8 cellular contexts compared by ENCODE assay signal in genomic region chr4:77863341-77863740, GRCh38. TPM values are rescaled to one million over a fixed set of nuclear protein-coding genes. Genes with fewer than 3 reads are reported as not detected.
A peak's percentile ranks its signal among the peaks of the same experiment; 100 is the strongest.
DNase-seq lines count a peak whose midpoint lies in the region; ATAC-seq and TF ChIP-seq lines count a peak whose summit lies in the region.
"Not testable (repeated sequence)": the region's sequence is repeated elsewhere in the genome, so short reads cannot be mapped to it uniquely, and the experiment has no call there.

No MANE protein-coding gene starts in this region.

- not testable (repeated sequence) for H4K20me1 ChIP-seq in PC-9 (ENCODE audit: insufficient read depth); hepatocyte (ENCODE audit: insufficient read depth, poor library complexity, severe bottlenecking)

- peaks cover 56% of the 10 kb centered on the region for H3K36me3 Mint-ChIP-seq in activated T-cell treated with anti-CD3 and anti-CD28 coated beads, Interleukin-2, amount 50 U/mL, for 24 hours (ENCODE audit: low read depth)
- H3K36me3 Mint-ChIP-seq in naive thymus-derived CD8-positive, alpha-beta T cell = peaks cover 3 to 30% (median 3%) of the 10 kb centered on the region in 3 donors
- peaks cover 18 to 31% of the 10 kb centered on the region in 2 donors for H3K36me3 Mint-ChIP-seq in stimulated activated naive B cell treated with anti-CD40 and anti-IgM and Interleukin-4, amounts not matched to agents 10 μg/mL and 1 μg/mL and 100 μg/mL, for 72 hours

- 37% methylated on average over 12 of the region's 14 CpGs for WGBS in hepatocyte (ENCODE audit: low lambda C conversion rate, missing lambda C conversion rate)

- not testable (repeated sequence) for H3F3A ChIP-seq in PC-9 (ENCODE audit: insufficient read depth, low read depth)

- not testable (repeated sequence) for H3K36me3 ChIP-seq in BJ (ENCODE audit: control insufficient read depth, insufficient read depth, low read length); PC-9 (ENCODE audit: low read depth); colonic mucosa; hepatocyte (replicated peaks; ENCODE audit: insufficient read depth, low read depth)

- not testable (repeated sequence) for DNase-seq in BJ (ENCODE audit: low read depth); HFF-Myc (ENCODE audit: extremely low read depth, low read depth); PC-9; activated T-cell treated with anti-CD3 and anti-CD28 coated beads, Interleukin-2, amount 50 U/mL, for 24 hours; hepatocyte (ENCODE audit: low spot score)
- DNase-seq in colonic mucosa = peak; percentile 22
- DNase-seq in naive thymus-derived CD8-positive, alpha-beta T cell = peak in 3 of 10 donors; percentile 10 to 25 (median 10)
- DNase-seq in stimulated activated naive B cell treated with anti-CD40 and anti-IgM and Interleukin-4, amounts not matched to agents 10 μg/mL and 1 μg/mL and 100 μg/mL, for 72 hours = peak; percentile 16

- peak in 1 of 2 donors; percentile 8 for ATAC-seq in naive thymus-derived CD8-positive, alpha-beta T cell
- ATAC-seq in stimulated activated naive B cell treated with anti-CD40 and anti-IgM and Interleukin-4, amounts not matched to agents 10 μg/mL and 1 μg/mL and 100 μg/mL, for 72 hours (replicated peaks) = peak; percentile 12 to 16

- peak overlapping the region; percentile 99 for H3K27ac Mint-ChIP-seq in activated T-cell treated with anti-CD3 and anti-CD28 coated beads, Interleukin-2, amount 50 U/mL, for 24 hours
- H3K27ac Mint-ChIP-seq in naive thymus-derived CD8-positive, alpha-beta T cell = peak overlapping the region; percentile 96 to 100 (median 100)
- peak overlapping the region; percentile 95 for H3K27ac Mint-ChIP-seq in stimulated activated naive B cell treated with anti-CD40 and anti-IgM and Interleukin-4, amounts not matched to agents 10 μg/mL and 1 μg/mL and 100 μg/mL, for 72 hours

- H3K9me2 ChIP-seq in PC-9 (ENCODE audit: insufficient read depth); hepatocyte (replicated peaks; ENCODE audit: insufficient read depth): not testable (repeated sequence)

- H3K4me1 ChIP-seq in PC-9 (replicated peaks; ENCODE audit: insufficient read depth) = peaks cover 16% of the 10 kb centered on the region; the same call in 1 of the 2 replicates
- H3K4me1 ChIP-seq in colonic mucosa; hepatocyte (ENCODE audit: insufficient read depth): not testable (repeated sequence)

- H3K79me2 ChIP-seq in PC-9 (ENCODE audit: low read depth) = peaks cover 27% of the 10 kb centered on the region
- H3K79me2 ChIP-seq in hepatocyte = peaks cover 47% of the 10 kb centered on the region

- BruUV-seq in PC-9 (replicated peaks; lab: Mats Ljungman, UMichigan) = not testable (repeated sequence)

- peaks cover 67% of the 10 kb centered on the region for H3K4me1 Mint-ChIP-seq in activated T-cell treated with anti-CD3 and anti-CD28 coated beads, Interleukin-2, amount 50 U/mL, for 24 hours (ENCODE audit: low read depth)
- H3K4me1 Mint-ChIP-seq in naive thymus-derived CD8-positive, alpha-beta T cell = peaks cover 25 to 71% (median 67%) of the 10 kb centered on the region in 4 donors
- peaks cover 17 to 40% of the 10 kb centered on the region in 2 donors for H3K4me1 Mint-ChIP-seq in stimulated activated naive B cell treated with anti-CD40 and anti-IgM and Interleukin-4, amounts not matched to agents 10 μg/mL and 1 μg/mL and 100 μg/mL, for 72 hours

- not testable (repeated sequence) for H3K27me3 Mint-ChIP-seq in activated T-cell treated with anti-CD3 and anti-CD28 coated beads, Interleukin-2, amount 50 U/mL, for 24 hours; naive thymus-derived CD8-positive, alpha-beta T cell; stimulated activated naive B cell treated with anti-CD40 and anti-IgM and Interleukin-4, amounts not matched to agents 10 μg/mL and 1 μg/mL and 100 μg/mL, for 72 hours

- intact Hi-C loops in PC-9 (cut with micrococcal nuclease; ENCODE audit: unreplicated experiment) = loop anchor here (2.0 kb wide), 1 partner anchor 45 kb away; the partner anchor contains the start of gene CNOT6L
- intact Hi-C loops in colonic mucosa (cut with DNase I) = loop anchor here (5.0 kb wide), 1 partner anchor 41 kb away; no protein-coding TSS in a partner anchor

- POLR2A ChIA-PET in BJ (lab: Charles Lee) = interaction anchor here (0.6 kb wide), 1 partner anchor 37 kb away, joined by 13 read pairs; no protein-coding TSS in a partner anchor
- POLR2A ChIA-PET in PC-9 (lab: Charles Lee; ENCODE audit: unreplicated experiment) = interaction anchor here (0.6 kb wide), 1 partner anchor 227 kb away, joined by 21 read pairs; no protein-coding TSS in a partner anchor
- POLR2A ChIA-PET in naive thymus-derived CD8-positive, alpha-beta T cell (lab: Charles Lee) = interaction anchor here (0.7 to 19.7 kb wide), 4 partner anchors 12 to 1651 kb away, joined by 3 to 876 read pairs (median 6); partner anchors contain the start of gene CNOT6L

- H3K27ac ChIP-seq in PC-9 = peak overlapping the region; percentile 92
- peak overlapping the region; percentile 96 for H3K27ac ChIP-seq in colonic mucosa
- peak overlapping the region; percentile 98 for H3K27ac ChIP-seq in hepatocyte

- TF ChIP-seq CTCF in BJ (IDR thresholded peaks at IDR 0.05; ENCODE audit: insufficient read depth, low read depth, low read length); HFF-Myc (IDR thresholded peaks at IDR 0.05; ENCODE audit: low read depth, low read length, missing control alignments); PC-9 (conservative IDR thresholded peaks at IDR 0.05); colonic mucosa (IDR thresholded peaks at IDR 0.05); hepatocyte (IDR thresholded peaks at IDR 0.05; ENCODE audit: poor library complexity): not testable (repeated sequence)

- H3K4me2 ChIP-seq in PC-9 (peak overlapping the region; percentile 77), hepatocyte (peak overlapping the region; percentile 83)

- H2AFZ ChIP-seq in PC-9 = peak overlapping the region; percentile 93
- H2AFZ ChIP-seq in hepatocyte = peak overlapping the region; percentile 79

- H3K9me3 ChIP-seq in PC-9 (ENCODE audit: insufficient read depth, low read depth); colonic mucosa; hepatocyte (ENCODE audit: low read depth): not testable (repeated sequence)

- CTCF ChIA-PET in BJ (lab: Yijun Ruan, JAX) = not testable (repeated sequence)
- CTCF ChIA-PET in PC-9 (lab: Charles Lee) = interaction anchor here (0.6 kb wide), 1 partner anchor 18 kb away, joined by 6 read pairs; no protein-coding TSS in a partner anchor

- H3K27me3 ChIP-seq in BJ (ENCODE audit: control insufficient read depth, insufficient read depth, low read length); PC-9 (ENCODE audit: insufficient read depth, low read depth); colonic mucosa; hepatocyte: not testable (repeated sequence)

- not testable (repeated sequence) for H3K9me3 Mint-ChIP-seq in activated T-cell treated with anti-CD3 and anti-CD28 coated beads, Interleukin-2, amount 50 U/mL, for 24 hours; naive thymus-derived CD8-positive, alpha-beta T cell; stimulated activated naive B cell treated with anti-CD40 and anti-IgM and Interleukin-4, amounts not matched to agents 10 μg/mL and 1 μg/mL and 100 μg/mL, for 72 hours

- peak overlapping the region; percentile 57 to 88 for H3K9ac ChIP-seq in colonic mucosa (ENCODE audit: low read depth in 2 of 2, low read length in 2 of 2)

- peak overlapping the region; percentile 65 for H3K4me3 ChIP-seq in BJ (ENCODE audit: low read depth, low read length)
- peak overlapping the region; percentile 61 for H3K4me3 ChIP-seq in HFF-Myc (replicated peaks; ENCODE audit: low read depth, low read length)
- H3K4me3 ChIP-seq in PC-9 = peak overlapping the region; percentile 81
- H3K4me3 ChIP-seq in colonic mucosa = peak overlapping the region; percentile 79
- H3K4me3 ChIP-seq in hepatocyte = peak overlapping the region; percentile 69

- peak overlapping the region; percentile 95 for H3K4me3 Mint-ChIP-seq in activated T-cell treated with anti-CD3 and anti-CD28 coated beads, Interleukin-2, amount 50 U/mL, for 24 hours
- peak overlapping the region; percentile 93 to 99 (median 97) for H3K4me3 Mint-ChIP-seq in naive thymus-derived CD8-positive, alpha-beta T cell
- H3K4me3 Mint-ChIP-seq in stimulated activated naive B cell treated with anti-CD40 and anti-IgM and Interleukin-4, amounts not matched to agents 10 μg/mL and 1 μg/mL and 100 μg/mL, for 72 hours = peak overlapping the region; percentile 88 to 92

RNA-seq across cellular contexts. Expression of gene MRPL1, which starts 0.7 kb away (rescaled TPM):
- polyA plus RNA-seq in BJ (2011; rRNA removed) (8.3 and 22.5 TPM in 2 replicates), hepatocyte (19.6 and 22.5 TPM in 2 replicates)
- 2.4 and 3.4 TPM in 2 replicates for polyA minus RNA-seq in BJ (2011; rRNA and poly(A)+ RNA removed)
- total RNA-seq in PC-9 (2021) (16.7 and 20.3 TPM in 2 replicates), colonic mucosa (10 to 100 TPM; 37.2 to 42.3 TPM), hepatocyte (27.2 and 32.3 TPM in 2 replicates)
- 10 to 100 TPM; 27.0 to 28.7 TPM for total RNA-seq in naive thymus-derived CD8-positive, alpha-beta T cell
- polyA plus RNA-seq in naive thymus-derived CD8-positive, alpha-beta T cell = 10 to 100 TPM; 35.6 to 37.9 (median 37.1) TPM

RNA-seq across cellular contexts. Expression of gene CNOT6L, which starts 44.2 kb away (rescaled TPM):
- polyA plus RNA-seq in BJ (2011; rRNA removed) = 6.4 and 9.4 TPM in 2 replicates
- polyA minus RNA-seq in BJ (2011; rRNA and poly(A)+ RNA removed) = 17.7 and 19.7 TPM in 2 replicates
- total RNA-seq in PC-9 (2021) = 26.7 and 28.4 TPM in 2 replicates
- 10 to 100 TPM; 32.4 to 56.6 TPM for total RNA-seq in colonic mucosa
- 20.4 and 21.0 TPM in 2 replicates for total RNA-seq in hepatocyte
- 7.5 and 7.7 TPM in 2 replicates for polyA plus RNA-seq in hepatocyte
- 100 to 1,000 TPM; 227 to 231 TPM for total RNA-seq in naive thymus-derived CD8-positive, alpha-beta T cell
- polyA plus RNA-seq in naive thymus-derived CD8-positive, alpha-beta T cell = 10 to 100 TPM; 58.3 to 61.5 (median 60.2) TPM
